Comparison of ENCODE assay signal across 9 cellular contexts in the genomic region with DNA sequence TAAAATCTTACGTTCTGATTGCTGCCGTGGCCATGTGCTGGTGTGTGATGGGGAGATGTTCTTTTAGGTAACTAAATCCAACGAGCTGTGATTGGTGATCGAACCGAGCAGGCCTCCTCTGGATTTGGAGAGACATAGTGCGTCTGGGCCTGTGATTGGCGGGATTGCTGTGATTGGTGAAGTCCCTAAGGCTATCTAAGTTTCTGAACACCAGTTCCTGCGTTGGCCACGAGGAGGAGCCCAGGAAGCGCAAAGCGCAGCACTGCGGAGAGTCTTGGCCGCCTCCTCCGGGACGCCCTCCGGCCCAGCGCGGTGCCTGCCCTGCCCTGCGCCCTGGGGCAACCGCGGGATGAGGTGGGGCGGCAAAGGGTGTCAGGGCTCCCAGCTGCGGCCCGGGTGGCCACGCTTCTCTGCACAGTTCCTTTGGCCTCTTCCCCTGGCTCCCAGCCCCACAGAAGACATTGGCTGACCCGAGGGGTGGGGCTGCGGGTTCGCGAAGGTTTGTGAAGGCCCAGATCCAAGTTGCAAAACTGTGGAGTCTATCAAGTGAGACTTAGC. TPM values are rescaled to one million over a fixed set of nuclear protein-coding genes. Genes with fewer than 3 reads are reported as not detected.
A peak's percentile ranks its signal among the peaks of the same experiment; 100 is the strongest.
DNase-seq lines count a peak whose midpoint lies in the region; ATAC-seq and TF ChIP-seq lines count a peak whose summit lies in the region.
"Had no signal": no experiment of that assay in that cellular context is flagged by ENCODE, and none has a peak within 500 bp of the region (broad histone marks: within the 10 kb centered on the region; RNA-seq: fewer than 3 reads in every experiment).

No MANE protein-coding gene starts in this region.

- TF ChIP-seq POLR2A in GM18505 (IDR thresholded peaks at IDR 0.05; ENCODE audit: borderline replicate concordance, extremely low read depth, insufficient read depth, insufficient read length) (no peak), tibial nerve (IDR thresholded peaks at IDR 0.05) (no peak)

- H3K9me3 ChIP-seq in tibial nerve, result no peaks in the 10 kb centered on the region

- H3K9me3 Mint-ChIP-seq in osteocyte (ENCODE audit: unreplicated experiment), result no peaks in the 10 kb centered on the region

- peak; percentile 40 for DNase-seq in KBM-7
- peak; percentile 65 for DNase-seq in SHP77 treated with DMSO at 0.1 percent for 48 hours (lab: John Stamatoyannopoulos, UW)
- DNase-seq in activated T-helper 9 cell treated with anti-CD3 and anti-CD28 coated beads, Interleukin-2, amount 50 U/mL, for 16 hours (ENCODE audit: low read depth), result peak; percentile 40
- DNase-seq in globus pallidus (ENCODE audit: low spot score), result peak; percentile 11
- DNase-seq in osteocyte (ENCODE audit: extremely low spot score, unreplicated experiment), result no peak
- peak; percentile 67 to 75 for DNase-seq in tibial nerve (ENCODE audit: low spot score in 2 of 2)
- no peak for DNase-seq in cortex of kidney (lab: John Stamatoyannopoulos, UW)

- H3K27ac ChIP-seq in tibial nerve, result peak overlapping the region in 1 of 4 donors; percentile 38
- H3K27ac ChIP-seq: skin epidermis had no signal

- H3K4me3 ChIP-seq in tibial nerve, result no peak overlapping the region
- H3K4me3 ChIP-seq: skin epidermis had no signal

- no peak overlapping the region for H3K27ac Mint-ChIP-seq in osteocyte (ENCODE audit: unreplicated experiment)

- TF ChIP-seq CTCF in osteocyte (IDR thresholded peaks at IDR 0.05) (peak; percentile 82), tibial nerve (IDR thresholded peaks at IDR 0.05) (peak; percentile 49 to 87 (median 56))

- 3 to 6% methylated on average over 11 to 25 of the region's 29 CpGs for WGBS in tibial nerve, 2 donors

- H3K4me1 ChIP-seq in tibial nerve, result peaks cover 0 to 20% (median 0%) of the 10 kb centered on the region in 4 donors

- TF ChIP-seq EP300 in tibial nerve (IDR thresholded peaks at IDR 0.05), result peak; percentile 32 to 73

- no peaks in the 10 kb centered on the region for H3K36me3 ChIP-seq in tibial nerve

- H3K4me1 Mint-ChIP-seq in osteocyte (ENCODE audit: unreplicated experiment), result peaks cover 3% of the 10 kb centered on the region

- in situ Hi-C loops in KBM-7 (cut with MboI; ENCODE audit: low pct_unique_long_range_greater_than_20kb, low sequenced_read_pairs), result loop anchor here (25.0 kb wide), 1 partner anchor 176 kb away; a partner anchor contains a TSS

- ATAC-seq in GM18505 (IDR thresholded peaks at IDR 0.05; ENCODE audit: unreplicated experiment), result peak; percentile 63

- no peaks in the 10 kb centered on the region for H3K36me3 Mint-ChIP-seq in osteocyte (ENCODE audit: unreplicated experiment)

- peaks cover 0 to 28% of the 10 kb centered on the region in 2 donors for H3K27me3 ChIP-seq in tibial nerve

- H3K27me3 Mint-ChIP-seq in osteocyte (ENCODE audit: unreplicated experiment), result peaks cover 14% of the 10 kb centered on the region

- H3K4me3 Mint-ChIP-seq in osteocyte (ENCODE audit: unreplicated experiment), result peak overlapping the region; percentile 44

RNA-seq across cellular contexts. Expression of a gene that starts 33.0 kb away (rescaled TPM):
- total RNA-seq in osteocyte (not detected in 2 replicates), tibial nerve (not detected)

RNA-seq across cellular contexts. Expression of a gene that starts 51.7 kb away (rescaled TPM):
- total RNA-seq in osteocyte (not detected in 2 replicates), tibial nerve (not detected)

Comparison
In these comparisons a context has a peak if more than half of its experiments do, and no peak if none do; other contexts are left out.
1. DNase-seq: peak in KBM-7 (single experiment), SHP77 treated with DMSO at 0.1 percent for 48 hours (single experiment), activated T-helper 9 cell treated with anti-CD3 and anti-CD28 coated beads, Interleukin-2, amount 50 U/mL, for 16 hours (single experiment), globus pallidus (single experiment) and tibial nerve (2 of 2); none in osteocyte (single experiment) and cortex of kidney (single experiment).